ENCODE assay signal across 1 cellular context in genomic region chr3:12135029-12135634, GRCh38.
A peak's percentile ranks its signal among the peaks of the same experiment; 100 is the strongest.
TF ChIP-seq lines count a peak whose summit lies in the region.

No MANE protein-coding gene starts in this region.

TF ChIP-seq in K562, 482 proteins besides CTCF, POLR2A, EP300 and RAD21 (continued from another document):
- TF ChIP-seq, protein P1, sequence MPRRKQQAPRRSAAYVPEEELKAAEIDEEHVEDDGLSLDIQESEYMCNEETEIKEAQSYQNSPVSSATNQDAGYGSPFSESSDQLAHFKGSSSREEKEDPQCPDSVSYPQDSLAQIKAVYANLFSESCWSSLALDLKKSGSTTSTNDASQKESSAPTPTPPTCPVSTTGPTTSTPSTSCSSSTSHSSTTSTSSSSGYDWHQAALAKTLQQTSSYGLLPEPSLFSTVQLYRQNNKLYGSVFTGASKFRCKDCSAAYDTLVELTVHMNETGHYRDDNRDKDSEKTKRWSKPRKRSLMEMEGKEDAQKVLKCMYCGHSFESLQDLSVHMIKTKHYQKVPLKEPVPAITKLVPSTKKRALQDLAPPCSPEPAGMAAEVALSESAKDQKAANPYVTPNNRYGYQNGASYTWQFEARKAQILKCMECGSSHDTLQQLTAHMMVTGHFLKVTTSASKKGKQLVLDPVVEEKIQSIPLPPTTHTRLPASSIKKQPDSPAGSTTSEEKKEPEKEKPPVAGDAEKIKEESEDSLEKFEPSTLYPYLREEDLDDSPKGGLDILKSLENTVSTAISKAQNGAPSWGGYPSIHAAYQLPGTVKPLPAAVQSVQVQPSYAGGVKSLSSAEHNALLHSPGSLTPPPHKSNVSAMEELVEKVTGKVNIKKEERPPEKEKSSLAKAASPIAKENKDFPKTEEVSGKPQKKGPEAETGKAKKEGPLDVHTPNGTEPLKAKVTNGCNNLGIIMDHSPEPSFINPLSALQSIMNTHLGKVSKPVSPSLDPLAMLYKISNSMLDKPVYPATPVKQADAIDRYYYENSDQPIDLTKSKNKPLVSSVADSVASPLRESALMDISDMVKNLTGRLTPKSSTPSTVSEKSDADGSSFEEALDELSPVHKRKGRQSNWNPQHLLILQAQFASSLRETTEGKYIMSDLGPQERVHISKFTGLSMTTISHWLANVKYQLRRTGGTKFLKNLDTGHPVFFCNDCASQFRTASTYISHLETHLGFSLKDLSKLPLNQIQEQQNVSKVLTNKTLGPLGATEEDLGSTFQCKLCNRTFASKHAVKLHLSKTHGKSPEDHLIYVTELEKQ (CRISPR knock-in tag; IDR thresholded peaks at IDR 0.05) = no peak
- TF ChIP-seq CBFB (CRISPR knock-in tag; IDR thresholded peaks at IDR 0.05) (no peak), MBD2 (IDR thresholded peaks at IDR 0.05; ENCODE audit: borderline replicate concordance, low read depth) (no peak), RUNX1 (IDR thresholded peaks at IDR 0.05; ENCODE audit: low read depth) (no peak), YBX1 (IDR thresholded peaks at IDR 0.05) (no peak), BHLHE40 (IDR thresholded peaks at IDR 0.05; ENCODE audit: low read length) (no peak), ZBTB9 (CRISPR knock-in tag; IDR thresholded peaks at IDR 0.05) (no peak), FOXM1 (IDR thresholded peaks at IDR 0.05; ENCODE audit: low read depth) (no peak), FOXM1 (CRISPR knock-in tag; IDR thresholded peaks at IDR 0.05; ENCODE audit: low read depth) (no peak), LCOR (CRISPR knock-in tag; IDR thresholded peaks at IDR 0.05) (0 out of 2 replicates have a peak, but pooled peaks have one; percentile 30), HNRNPK (IDR thresholded peaks at IDR 0.05; ENCODE audit: low read depth, low read length, poor library complexity, severe bottlenecking) (no peak), CHCHD3 (CRISPR knock-in tag; IDR thresholded peaks at IDR 0.05) (no peak), POLR2B (IDR thresholded peaks at IDR 0.05; ENCODE audit: low read depth, partially characterized antibody) (no peak), TCF7L2 (IDR thresholded peaks at IDR 0.05; ENCODE audit: low read depth, low read length) (no peak), BRD4 (IDR thresholded peaks at IDR 0.05) (no peak), POU5F1 (IDR thresholded peaks at IDR 0.05; ENCODE audit: borderline replicate concordance, low read depth, low read length, partially characterized antibody) (no peak), HIVEP1 (CRISPR knock-in tag; IDR thresholded peaks at IDR 0.05) (0 out of 2 replicates have a peak, but pooled peaks have one; percentile 22), THRAP3 (IDR thresholded peaks at IDR 0.05; ENCODE audit: borderline replicate concordance) (no peak), MECOM (CRISPR knock-in tag; IDR thresholded peaks at IDR 0.05) (no peak), THRA (IDR thresholded peaks at IDR 0.05) (no peak)
- TF ChIP-seq, protein P2, sequence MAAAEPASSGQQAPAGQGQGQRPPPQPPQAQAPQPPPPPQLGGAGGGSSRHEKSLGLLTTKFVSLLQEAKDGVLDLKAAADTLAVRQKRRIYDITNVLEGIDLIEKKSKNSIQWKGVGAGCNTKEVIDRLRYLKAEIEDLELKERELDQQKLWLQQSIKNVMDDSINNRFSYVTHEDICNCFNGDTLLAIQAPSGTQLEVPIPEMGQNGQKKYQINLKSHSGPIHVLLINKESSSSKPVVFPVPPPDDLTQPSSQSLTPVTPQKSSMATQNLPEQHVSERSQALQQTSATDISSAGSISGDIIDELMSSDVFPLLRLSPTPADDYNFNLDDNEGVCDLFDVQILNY (CRISPR knock-in tag; IDR thresholded peaks at IDR 0.05) = no peak
- TF ChIP-seq, protein P3, sequence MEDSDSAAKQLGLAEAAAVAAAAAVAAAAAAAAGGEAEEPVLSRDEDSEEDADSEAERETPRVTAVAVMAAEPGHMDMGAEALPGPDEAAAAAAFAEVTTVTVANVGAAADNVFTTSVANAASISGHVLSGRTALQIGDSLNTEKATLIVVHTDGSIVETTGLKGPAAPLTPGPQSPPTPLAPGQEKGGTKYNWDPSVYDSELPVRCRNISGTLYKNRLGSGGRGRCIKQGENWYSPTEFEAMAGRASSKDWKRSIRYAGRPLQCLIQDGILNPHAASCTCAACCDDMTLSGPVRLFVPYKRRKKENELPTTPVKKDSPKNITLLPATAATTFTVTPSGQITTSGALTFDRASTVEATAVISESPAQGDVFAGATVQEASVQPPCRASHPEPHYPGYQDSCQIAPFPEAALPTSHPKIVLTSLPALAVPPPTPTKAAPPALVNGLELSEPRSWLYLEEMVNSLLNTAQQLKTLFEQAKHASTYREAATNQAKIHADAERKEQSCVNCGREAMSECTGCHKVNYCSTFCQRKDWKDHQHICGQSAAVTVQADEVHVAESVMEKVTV (CRISPR knock-in tag; IDR thresholded peaks at IDR 0.05) = peak; percentile 77
